ENCODE assay signal across 16 cellular contexts in genomic region chr5:142156839-142157463, GRCh38. TPM values are rescaled to one million over a fixed set of nuclear protein-coding genes. Genes with fewer than 3 reads are reported as not detected.
DNase-seq lines count a peak whose midpoint lies in the region; ATAC-seq and TF ChIP-seq lines count a peak whose summit lies in the region.
"Had no signal": no experiment of that assay in that cellular context is flagged by ENCODE, and none has a peak within 500 bp of the region (broad histone marks: within the 10 kb centered on the region; RNA-seq: fewer than 3 reads in every experiment).

No MANE protein-coding gene starts in this region.

- TF ChIP-seq CTCF in IMR-90 (conservative IDR thresholded peaks at IDR 0.05; ENCODE audit: low read depth, low read length), result no peak

- no peaks in the 10 kb centered on the region for H4K20me1 ChIP-seq in IMR-90 (ENCODE audit: insufficient read depth, low read length)

- no peak overlapping the region for H3K9ac ChIP-seq in IMR-90 (ENCODE audit: low read depth, low read length)

- no peaks in the 10 kb centered on the region for H3K27me3 ChIP-seq in IMR-90 (ENCODE audit: control insufficient read depth, insufficient read depth, low read length)
- no peaks in the 10 kb centered on the region for H3K27me3 ChIP-seq in aorta (ENCODE audit: control insufficient read depth in 1 of 2, insufficient read depth in 2 of 2, low read length in 1 of 2)
- H3K27me3 ChIP-seq: left lung, ovary had no signal

- TF ChIP-seq RAD21 in IMR-90 (IDR thresholded peaks at IDR 0.05; ENCODE audit: low read length), result no peak

- H3K79me1 ChIP-seq in IMR-90 (ENCODE audit: low read depth in 1 of 2, low read length in 2 of 2), result peaks cover 0 to 6% of the 10 kb centered on the region in 2 experiments; a peak in 1 of 4 replicates

- H3K27me3 Mint-ChIP-seq in dendritic cell treated with granulocyte-macrophage colony-stimulating factor and Interleukin-4, amounts not matched to agents 40 ng/mL and 50 ng/mL, for 4 days, result no peaks in the 10 kb centered on the region
- H3K27me3 Mint-ChIP-seq: B cell had no signal

- in situ Hi-C loops in IMR-90 (cut with MboI; ENCODE audit: low sequenced_read_pairs), result loop anchor here (5.0 kb wide), 1 partner anchor 390 kb away; no protein-coding TSS in a partner anchor

- H3K4me2 ChIP-seq in IMR-90 (ENCODE audit: low read depth, low read length), result no peak overlapping the region

- no peak overlapping the region for H3K4me3 ChIP-seq in IMR-90 (ENCODE audit: insufficient read depth, low read depth, low read length)
- no peak overlapping the region for H3K4me3 ChIP-seq in mesodermal cell (ENCODE audit: extremely low read depth, insufficient read depth, low read length, poor library complexity, severe bottlenecking)
- no peak overlapping the region for H3K4me3 ChIP-seq in aorta (ENCODE audit: low read length in 2 of 2)
- H3K4me3 ChIP-seq: left lung, ovary had no signal

- no peak overlapping the region for H3K23ac ChIP-seq in IMR-90 (ENCODE audit: low read depth, low read length)

- peak; percentile 30 for DNase-seq in EH (ENCODE audit: low read depth)
- no peak for DNase-seq in IMR-90
- no peak for DNase-seq in DMS114 treated with DMSO at 0.1 percent for 48 hours (lab: John Stamatoyannopoulos, UW; ENCODE audit: unreplicated experiment)
- DNase-seq in aorta, result no peak
- DNase-seq: activated CD4-positive, alpha-beta T cell treated with anti-CD3 and anti-CD28 coated beads, Interleukin-2, amount 50 U/mL, for 4 hours; activated T-cell treated with anti-CD3 and anti-CD28 coated beads, Interleukin-2, amount 50 U/mL, for 4 hours; Calu3; central memory CD4-positive, alpha-beta T cell; left lung; NCI-H1105; ovary; stimulated activated CD4-positive, alpha-beta T cell treated with anti-CD3 and anti-CD28 coated beads, Interleukin-4, amount 100 ng/mL, for 24 hours had no signal

- no peaks in the 10 kb centered on the region for H3K9me3 Mint-ChIP-seq in dendritic cell treated with granulocyte-macrophage colony-stimulating factor and Interleukin-4, amounts not matched to agents 40 ng/mL and 50 ng/mL, for 4 days
- H3K9me3 Mint-ChIP-seq: activated T-cell treated with anti-CD3 and anti-CD28 coated beads, Interleukin-2, amount 50 U/mL, for 4 hours had no signal

- H2BK20ac ChIP-seq in IMR-90 (ENCODE audit: low read depth, low read length), result no peak overlapping the region

- no peak overlapping the region for H2BK5ac ChIP-seq in IMR-90 (ENCODE audit: low read depth, low read length, poor library complexity, severe bottlenecking)

- H3K14ac ChIP-seq in IMR-90 (replicated peaks; ENCODE audit: low read depth, low read length), result 0 out of 2 replicates have a peak overlapping the region, but pooled peaks have one; percentile 21

- H3K4me3 Mint-ChIP-seq in dendritic cell treated with granulocyte-macrophage colony-stimulating factor and Interleukin-4, amounts not matched to agents 40 ng/mL and 50 ng/mL, for 4 days, result no peak overlapping the region
- H3K4me3 Mint-ChIP-seq: activated T-cell treated with anti-CD3 and anti-CD28 coated beads, Interleukin-2, amount 50 U/mL, for 4 hours; B cell had no signal

- no CpG with 5 or more reads among the region's 5 CpGs for WGBS in IMR-90 (ENCODE audit: extremely low coverage in 2 of 2, insufficient read length in 1 of 2), 2 experiments
- 20 to 50% methylated on average over 1 to 2 of the region's 5 CpGs for WGBS in mesodermal cell (ENCODE audit: insufficient coverage in 2 of 2), 2 experiments
- 50 to 57% methylated on average over 5 of the region's 5 CpGs for WGBS in aorta, 2 donors

- peaks cover 28% of the 10 kb centered on the region for H3K36me3 Mint-ChIP-seq in dendritic cell treated with granulocyte-macrophage colony-stimulating factor and Interleukin-4, amounts not matched to agents 40 ng/mL and 50 ng/mL, for 4 days (ENCODE audit: low read depth)

- intact Hi-C loops in IMR-90 (cut with micrococcal nuclease) (loop anchor here (10.0 kb wide), 1 partner anchor 278 kb away; no protein-coding TSS in a partner anchor), aorta (cut with DNase I) (no loop called here)
- intact Hi-C loops in dendritic cell treated with granulocyte-macrophage colony-stimulating factor and Interleukin-4, amounts not matched to agents 40 ng/mL and 50 ng/mL, for 4 days (cut with micrococcal nuclease), result no loop called here

- H4K91ac ChIP-seq in IMR-90 (ENCODE audit: insufficient read depth, low read depth, low read length), result no peak overlapping the region

- H3K27ac Mint-ChIP-seq in dendritic cell treated with granulocyte-macrophage colony-stimulating factor and Interleukin-4, amounts not matched to agents 40 ng/mL and 50 ng/mL, for 4 days, result peak overlapping the region; percentile 77
- H3K27ac Mint-ChIP-seq: B cell had no signal

- H3K56ac ChIP-seq in IMR-90 (ENCODE audit: extremely low read depth, insufficient read depth, low read length), result no peak overlapping the region

- CTCF ChIA-PET in IMR-90 (lab: Yijun Ruan, JAX), result interaction anchor here (1.4 kb wide), 1 partner anchor 392 kb away, joined by 5 read pairs; no protein-coding TSS in a partner anchor

- no peak overlapping the region for H2BK120ac ChIP-seq in IMR-90 (ENCODE audit: low read depth, low read length)

- H2AFZ ChIP-seq in IMR-90 (replicated peaks; ENCODE audit: low read length, poor library complexity), result no peak overlapping the region

- POLR2A ChIA-PET in IMR-90 (lab: Charles Lee; ENCODE audit: unreplicated experiment), result no interaction called here

- H3K18ac ChIP-seq in IMR-90 (ENCODE audit: low read depth, low read length), result no peak overlapping the region

- H3K4me1 ChIP-seq in IMR-90 (ENCODE audit: control insufficient read depth, insufficient read depth, low read length) (peaks cover 3% of the 10 kb centered on the region; the same call in 1 of the 2 replicates), mesodermal cell (ENCODE audit: control insufficient read depth, insufficient read depth, low read length, poor library complexity, severe bottlenecking) (peaks cover 51% of the 10 kb centered on the region), aorta (ENCODE audit: control insufficient read depth in 1 of 2, insufficient read depth in 2 of 2, low read length in 2 of 2) (peaks cover 0 to 5% of the 10 kb centered on the region in 2 donors)
- H3K4me1 ChIP-seq: left lung had no signal

- dilution Hi-C loops in IMR-90 (cut with HindIII; ENCODE audit: low sequenced_read_pairs, unreplicated experiment), result no loop called here

- H3K4me1 Mint-ChIP-seq in dendritic cell treated with granulocyte-macrophage colony-stimulating factor and Interleukin-4, amounts not matched to agents 40 ng/mL and 50 ng/mL, for 4 days (ENCODE audit: low read depth), result peaks cover 16% of the 10 kb centered on the region
- H3K4me1 Mint-ChIP-seq: B cell had no signal

- no peak overlapping the region for H3K4ac ChIP-seq in IMR-90 (ENCODE audit: low read depth, low read length)

- H3K27ac ChIP-seq in IMR-90 (ENCODE audit: insufficient read depth, low read length), result no peak overlapping the region
- peak overlapping the region; percentile 58 for H3K27ac ChIP-seq in mesodermal cell (ENCODE audit: low read depth, low read length, severe bottlenecking)
- H3K27ac ChIP-seq in aorta (ENCODE audit: low read depth in 1 of 2, low read length in 2 of 2), result no peak overlapping the region
- H3K27ac ChIP-seq: left lung, ovary had no signal

- no peak overlapping the region for H2BK15ac ChIP-seq in IMR-90 (ENCODE audit: low read depth, low read length)

- BruUV-seq in IMR-90 (replicated peaks; lab: Mats Ljungman, UMichigan), result no TSS peak

- H3K9me1 ChIP-seq in IMR-90 (ENCODE audit: insufficient read depth, low read length), result no peaks in the 10 kb centered on the region; the same call in 1 of the 2 replicates

- H4K8ac ChIP-seq in IMR-90 (ENCODE audit: low read depth in 2 of 2, low read length in 2 of 2), result no peak overlapping the region

- H4K5ac ChIP-seq in IMR-90 (ENCODE audit: low read depth, low read length), result no peak overlapping the region

- ATAC-seq in IMR-90 (ENCODE audit: low read depth) (no peak), GM18867 (IDR thresholded peaks at IDR 0.05; ENCODE audit: unreplicated experiment) (no peak), aorta (ENCODE audit: low FRiP score) (no peak)
- ATAC-seq: activated T-cell treated with anti-CD3 and anti-CD28 coated beads, Interleukin-2, amount 50 U/mL, for 4 hours; left lung had no signal

- TF ChIP-seq POLR2A in IMR-90 (IDR thresholded peaks at IDR 0.05; ENCODE audit: low read depth, low read length), result no peak

- H2AK9ac ChIP-seq in IMR-90 (replicated peaks; ENCODE audit: low read depth, low read length, poor library complexity), result no peak overlapping the region

- peak overlapping the region; percentile 17; the same call in 1 of the 2 replicates for H2AK5ac ChIP-seq in IMR-90 (ENCODE audit: low read depth, low read length)

- H3K36me3 ChIP-seq in IMR-90 (ENCODE audit: control insufficient read depth, insufficient read depth, low read length) (no peaks in the 10 kb centered on the region; the same call in 1 of the 2 replicates), mesodermal cell (ENCODE audit: control insufficient read depth, insufficient read depth, low read length) (peaks cover 10% of the 10 kb centered on the region), aorta (ENCODE audit: control insufficient read depth in 1 of 2, insufficient read depth in 2 of 2, low read length in 1 of 2) (no peaks in the 10 kb centered on the region)
- H3K36me3 ChIP-seq: ovary had no signal

- H3K9me3 ChIP-seq in IMR-90 (ENCODE audit: control insufficient read depth, insufficient read depth, low read length) (no peaks in the 10 kb centered on the region), mesodermal cell (ENCODE audit: control insufficient read depth, low read length) (no peaks in the 10 kb centered on the region), aorta (ENCODE audit: control insufficient read depth, low read length) (no peaks in the 10 kb centered on the region)
- H3K9me3 ChIP-seq: left lung, ovary had no signal

TF ChIP-seq in IMR-90, 13 proteins besides CTCF, POLR2A, EP300 and RAD21:
- no peak for TF ChIP-seq CHD1 (IDR thresholded peaks at IDR 0.05; ENCODE audit: low read depth, low read length)
- TF ChIP-seq MAFK (IDR thresholded peaks at IDR 0.05; ENCODE audit: low read depth, low read length), result peak; percentile 34; the same call in 1 of the 2 replicates

RNA-seq across cellular contexts. Expression of gene NDFIP1, which starts 48.4 kb away (rescaled TPM):
- 7.7 and 21.9 TPM in 2 replicates for total RNA-seq in IMR-90 (2012; rRNA removed)
- 10.7 and 15.4 TPM in 2 replicates for polyA plus RNA-seq in IMR-90 (2012; rRNA removed)
- 5.1 and 15.4 TPM in 2 replicates for polyA plus RNA-seq in IMR-90 (2012; cell fraction: cytosol; rRNA removed)
- polyA plus RNA-seq in IMR-90 (2012; cell fraction: nucleus; rRNA removed; ENCODE audit: low replicate concordance), result 5.5 and 6.9 TPM in 2 replicates
- polyA plus RNA-seq in mesodermal cell (2013, experiment 1 of 2), result 46.7 TPM
- 49.4 TPM for polyA plus RNA-seq in mesodermal cell (2013, experiment 2 of 2)
- 100 to 1,000 TPM in 1 of 2 donors, 10 to 100 TPM in 1; 93.7 to 120 TPM for total RNA-seq in aorta
- polyA plus RNA-seq in aorta, result 10 to 100 TPM; 45.0 to 63.4 TPM
